Comparison of ENCODE assay signal across 7 cellular contexts in the genomic region with DNA sequence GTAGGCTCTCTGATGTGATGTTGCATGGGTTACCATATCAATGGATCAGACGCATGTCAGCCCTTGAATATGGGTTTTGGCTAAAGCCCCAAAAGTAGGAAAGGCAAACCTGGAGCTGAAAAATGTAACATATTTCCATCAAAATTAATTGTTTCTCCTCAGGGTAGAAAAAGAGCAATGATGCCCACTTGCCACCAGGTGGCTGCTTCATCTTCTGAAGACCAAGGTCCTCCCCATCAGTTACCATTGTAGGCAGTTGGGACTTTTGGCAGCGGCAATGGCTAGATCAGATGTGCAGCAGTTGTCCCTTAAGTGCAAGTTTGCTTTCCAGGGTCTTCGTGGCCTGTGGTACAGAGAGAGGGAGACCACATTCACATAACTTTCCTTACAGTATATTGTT.
DNase-seq lines count a peak whose midpoint lies in the region; ATAC-seq and TF ChIP-seq lines count a peak whose summit lies in the region.

No MANE protein-coding gene starts in this region.

- H3K27me3 ChIP-seq in SJCRH30, result no peaks in the 10 kb centered on the region

- H3K9me3 ChIP-seq in SJCRH30 (replicated peaks), result no peaks in the 10 kb centered on the region

- DNase-seq in ELR (ENCODE audit: low read depth) (peak; percentile 58), SJCRH30 (peak; percentile 16 to 42), foreskin fibroblast (peak in 1 of 2 donors; percentile 2), 8988T (no peak)

- H3K27ac ChIP-seq in SJCRH30, result no peak overlapping the region

- no peaks in the 10 kb centered on the region for H3K36me3 ChIP-seq in SJCRH30

- no peaks in the 10 kb centered on the region for H3K4me1 ChIP-seq in SJCRH30

- peak; percentile 46 for TF ChIP-seq CTCF in foreskin fibroblast (IDR thresholded peaks at IDR 0.05; ENCODE audit: low read depth, low read length)

- ATAC-seq in GM19351 (IDR thresholded peaks at IDR 0.05; ENCODE audit: unreplicated experiment), result peak; percentile 95
- ATAC-seq in HG03342 (IDR thresholded peaks at IDR 0.05; ENCODE audit: unreplicated experiment), result peak; percentile 86
- ATAC-seq in GM21825 (IDR thresholded peaks at IDR 0.05; ENCODE audit: unreplicated experiment), result no peak

- H3K4me3 ChIP-seq in SJCRH30 (no peak overlapping the region), foreskin fibroblast (ENCODE audit: low read depth in 1 of 2, low read length in 2 of 2) (no peak overlapping the region)
